8 cellular contexts compared by ENCODE assay signal in the genomic region with DNA sequence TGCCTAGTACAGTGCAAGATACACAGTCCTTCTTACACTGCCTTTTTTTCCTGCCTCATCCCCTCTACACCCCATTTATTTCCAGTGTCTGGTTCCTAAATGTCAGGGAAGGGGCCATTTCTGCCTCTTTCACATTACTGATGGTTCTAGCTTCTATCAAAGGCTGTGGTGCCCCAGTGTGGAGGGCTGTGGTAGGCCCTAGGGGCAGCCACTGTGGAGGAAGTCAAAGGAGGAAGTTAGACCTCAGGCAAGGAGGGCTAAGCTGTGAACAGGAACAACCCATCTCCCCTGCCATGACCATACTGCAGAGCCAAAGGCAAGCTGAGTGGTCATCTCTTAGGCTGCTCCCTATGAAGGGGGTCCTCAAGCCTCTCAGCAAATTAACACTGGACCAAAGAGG.
DNase-seq lines count a peak whose midpoint lies in the region; ATAC-seq and TF ChIP-seq lines count a peak whose summit lies in the region.

No MANE protein-coding gene starts in this region.

- TF ChIP-seq CTCF in lung (IDR thresholded peaks at IDR 0.05; ENCODE audit: control extremely low read depth, extremely low read depth) = peak; percentile 12
- TF ChIP-seq CTCF in type B pancreatic cell (conservative IDR thresholded peaks at IDR 0.05) = no peak
- TF ChIP-seq CTCF in glutamatergic neuron (IDR thresholded peaks at IDR 0.05; ENCODE audit: partially characterized antibody, unreplicated experiment) = no peak

- DNase-seq in activated CD4-positive, alpha-beta T cell treated with anti-CD3 and anti-CD28 coated beads for 1 hour = peak; percentile 30
- DNase-seq in activated CD4-positive, alpha-beta T cell treated with anti-CD3 and anti-CD28 coated beads, Interleukin-2, amount 50 U/mL, for 48 hours = no peak
- peak; percentile 72 for DNase-seq in activated CD4-positive, alpha-beta memory T cell treated with anti-CD3 and anti-CD28 coated beads, Interleukin-2, amount 10 ng/mL, durations not matched to agents 7 days and 5 days
- DNase-seq in lung (ENCODE audit: low spot score) = no peak
- no peak for DNase-seq in type B pancreatic cell (ENCODE audit: extremely low spot score, unreplicated experiment)
- DNase-seq in DMS153 (lab: John Stamatoyannopoulos, UW) = no peak
- DNase-seq in glutamatergic neuron = no peak

- peak overlapping the region; percentile 23 for H3K27ac Mint-ChIP-seq in activated CD4-positive, alpha-beta memory T cell treated with anti-CD3 and anti-CD28 coated beads, Interleukin-2, amount 10 ng/mL, durations not matched to agents 7 days and 5 days
- H3K27ac Mint-ChIP-seq in type B pancreatic cell (no peak overlapping the region), glutamatergic neuron (ENCODE audit: unreplicated experiment) (no peak overlapping the region)

- H3K36me3 Mint-ChIP-seq in activated CD4-positive, alpha-beta memory T cell treated with anti-CD3 and anti-CD28 coated beads, Interleukin-2, amount 10 ng/mL, durations not matched to agents 7 days and 5 days (ENCODE audit: low read depth) = no peaks in the 10 kb centered on the region
- H3K36me3 Mint-ChIP-seq in type B pancreatic cell = no peaks in the 10 kb centered on the region
- H3K36me3 Mint-ChIP-seq in glutamatergic neuron (ENCODE audit: unreplicated experiment) = no peaks in the 10 kb centered on the region

- no peaks in the 10 kb centered on the region for H3K9me3 ChIP-seq in lung (ENCODE audit: control insufficient read depth in 2 of 2, insufficient read depth in 1 of 2, low read length in 1 of 2)

- H3K36me3 ChIP-seq in lung (ENCODE audit: control insufficient read depth in 2 of 2, insufficient read depth in 2 of 2, low read length in 2 of 2) = no peaks in the 10 kb centered on the region

- H3K4me1 Mint-ChIP-seq in activated CD4-positive, alpha-beta memory T cell treated with anti-CD3 and anti-CD28 coated beads, Interleukin-2, amount 10 ng/mL, durations not matched to agents 7 days and 5 days = peaks cover 45% of the 10 kb centered on the region
- H3K4me1 Mint-ChIP-seq in type B pancreatic cell (ENCODE audit: unreplicated experiment) (peaks cover 6% of the 10 kb centered on the region), glutamatergic neuron (ENCODE audit: low read depth, unreplicated experiment) (peaks cover 6% of the 10 kb centered on the region)

- POLR2A ChIA-PET in activated CD4-positive, alpha-beta memory T cell treated with anti-CD3 and anti-CD28 coated beads, Interleukin-2, amount 10 ng/mL, durations not matched to agents 7 days and 5 days (lab: Charles Lee) = interaction anchor here (1.2 to 3.2 kb wide), 6 partner anchors 11 to 128 kb away, joined by 4 to 26 read pairs (median 8); a partner anchor contains a TSS

- CTCF ChIA-PET in activated CD4-positive, alpha-beta memory T cell treated with anti-CD3 and anti-CD28 coated beads, Interleukin-2, amount 10 ng/mL, durations not matched to agents 7 days and 5 days (lab: Charles Lee) = interaction anchor here (0.6 to 10.2 kb wide), 32 partner anchors 9 to 201 kb away, joined by 3 to 179 read pairs (median 9); a partner anchor contains a TSS

- ATAC-seq in HG03521 (IDR thresholded peaks at IDR 0.05; ENCODE audit: unreplicated experiment) (peak; percentile 54), lung (ENCODE audit: insufficient read depth, low FRiP score) (peak; percentile 78)

- H3K27me3 Mint-ChIP-seq in activated CD4-positive, alpha-beta memory T cell treated with anti-CD3 and anti-CD28 coated beads, Interleukin-2, amount 10 ng/mL, durations not matched to agents 7 days and 5 days = peaks cover 3% of the 10 kb centered on the region
- no peaks in the 10 kb centered on the region for H3K27me3 Mint-ChIP-seq in type B pancreatic cell
- H3K27me3 Mint-ChIP-seq in glutamatergic neuron (ENCODE audit: unreplicated experiment) = peaks cover 4% of the 10 kb centered on the region

- H3K9me3 Mint-ChIP-seq in activated CD4-positive, alpha-beta memory T cell treated with anti-CD3 and anti-CD28 coated beads, Interleukin-2, amount 10 ng/mL, durations not matched to agents 7 days and 5 days = no peaks in the 10 kb centered on the region
- H3K9me3 Mint-ChIP-seq in type B pancreatic cell (no peaks in the 10 kb centered on the region), glutamatergic neuron (ENCODE audit: unreplicated experiment) (no peaks in the 10 kb centered on the region)

- no peak overlapping the region for H3K4me3 Mint-ChIP-seq in activated CD4-positive, alpha-beta memory T cell treated with anti-CD3 and anti-CD28 coated beads, Interleukin-2, amount 10 ng/mL, durations not matched to agents 7 days and 5 days
- H3K4me3 Mint-ChIP-seq in type B pancreatic cell = no peak overlapping the region
- H3K4me3 Mint-ChIP-seq in glutamatergic neuron (ENCODE audit: unreplicated experiment) = no peak overlapping the region

- H3K27me3 ChIP-seq in lung (ENCODE audit: control insufficient read depth, insufficient read depth) = no peaks in the 10 kb centered on the region

- peaks cover 0 to 3% of the 10 kb centered on the region in 2 donors for H3K4me1 ChIP-seq in lung (ENCODE audit: control insufficient read depth in 2 of 2, insufficient read depth in 2 of 2, low read length in 2 of 2)

- H3K4me3 ChIP-seq in lung = no peak overlapping the region

- H3K27ac ChIP-seq in lung (ENCODE audit: low read depth in 1 of 2, low read length in 1 of 2) = no peak overlapping the region

Comparison
In these comparisons a context has a peak if more than half of its experiments do, and no peak if none do; other contexts are left out.
1. DNase-seq: peak in activated CD4-positive, alpha-beta T cell treated with anti-CD3 and anti-CD28 coated beads for 1 hour (single experiment) and activated CD4-positive, alpha-beta memory T cell treated with anti-CD3 and anti-CD28 coated beads, Interleukin-2, amount 10 ng/mL, durations not matched to agents 7 days and 5 days (single experiment); none in activated CD4-positive, alpha-beta T cell treated with anti-CD3 and anti-CD28 coated beads, Interleukin-2, amount 50 U/mL, for 48 hours (0 of 2), lung (single experiment), type B pancreatic cell (single experiment), DMS153 (single experiment) and glutamatergic neuron (single experiment).